In the genomic region with DNA sequence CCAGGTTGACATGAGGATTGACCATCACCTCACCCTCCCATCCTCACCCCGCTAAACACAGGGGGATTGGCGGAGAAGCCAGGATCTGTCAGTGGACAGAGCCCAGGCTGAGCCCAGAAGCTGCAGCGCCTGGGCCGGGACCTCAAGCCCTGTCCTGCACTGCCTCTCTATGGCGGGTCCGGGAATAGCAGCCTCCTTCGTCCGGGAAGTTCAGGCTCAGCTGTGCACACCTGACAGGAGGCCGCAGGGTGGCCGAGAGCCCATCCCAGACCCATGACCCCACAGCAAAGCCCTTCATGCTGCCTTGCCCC, we compare ENCODE assay signal across 8 cellular contexts.
DNase-seq lines count a peak whose midpoint lies in the region; ATAC-seq and TF ChIP-seq lines count a peak whose summit lies in the region.

No MANE protein-coding gene starts in this region.

- H3K27me3 Mint-ChIP-seq in effector memory CD8-positive, alpha-beta T cell: peaks cover 33 to 71% of the 10 kb centered on the region in 2 donors

- peak; percentile 47 for DNase-seq in DMS153 treated with DMSO at 0.1 percent for 48 hours (lab: John Stamatoyannopoulos, UW; ENCODE audit: unreplicated experiment)
- DNase-seq in NB4 (ENCODE audit: low read depth): peak; percentile 68
- peak; percentile 55 for DNase-seq in SW480 (ENCODE audit: low spot score)
- DNase-seq in effector memory CD8-positive, alpha-beta T cell: peak in 2 of 3 experiments; percentile 5 to 7
- DNase-seq in lung microvascular endothelial cell (ENCODE audit: low read depth in 2 of 2): peak; percentile 54 to 72
- DNase-seq in stimulated activated CD8-positive, alpha-beta memory T cell treated with anti-CD3 and anti-CD28 coated beads, Interleukin-7, amount 100 ng/mL, for 48 hours (ENCODE audit: extremely low read depth in 1 of 2, low read depth in 1 of 2): peak; percentile 23 to 27

- H3K4me3 ChIP-seq in NB4 (ENCODE audit: low read depth, low read length): no peak overlapping the region

- peak; percentile 95 for TF ChIP-seq CTCF in NB4 (IDR thresholded peaks at IDR 0.05; ENCODE audit: low read depth, low read length)

- peaks cover 3% of the 10 kb centered on the region for H3K36me3 Mint-ChIP-seq in effector memory CD8-positive, alpha-beta T cell (ENCODE audit: insufficient read depth)

- no peak overlapping the region for H3K4me3 Mint-ChIP-seq in effector memory CD8-positive, alpha-beta T cell

- peaks cover 0 to 2% of the 10 kb centered on the region in 2 donors for H3K4me1 Mint-ChIP-seq in effector memory CD8-positive, alpha-beta T cell (ENCODE audit: low read depth in 2 of 2)

- TF ChIP-seq POLR2A in NB4 (IDR thresholded peaks at IDR 0.05; ENCODE audit: extremely low read depth, insufficient read length): no peak

- H3K27ac Mint-ChIP-seq in effector memory CD8-positive, alpha-beta T cell: no peak overlapping the region

- peak; percentile 77 for ATAC-seq in GM21576 (IDR thresholded peaks at IDR 0.05; ENCODE audit: unreplicated experiment)
- ATAC-seq in effector memory CD8-positive, alpha-beta T cell (replicated peaks): no peak
- ATAC-seq in HG03342 (IDR thresholded peaks at IDR 0.05; ENCODE audit: unreplicated experiment): no peak

- no peaks in the 10 kb centered on the region for H3K9me3 Mint-ChIP-seq in effector memory CD8-positive, alpha-beta T cell

Comparison
In these comparisons a context has a peak if more than half of its experiments do, and no peak if none do; other contexts are left out.
1. DNase-seq: peak in every context shown above with its lines; median percentile 68 in NB4; 63 in lung microvascular endothelial cell; 55 in SW480; 47 in DMS153 treated with DMSO at 0.1 percent for 48 hours; 25 in stimulated activated CD8-positive, alpha-beta memory T cell treated with anti-CD3 and anti-CD28 coated beads, Interleukin-7, amount 100 ng/mL, for 48 hours; 6 in effector memory CD8-positive, alpha-beta T cell.